Comparison of ENCODE assay signal across 8 cellular contexts in genomic region chr10:43355749-43356371, GRCh38. TPM values are rescaled to one million over a fixed set of nuclear protein-coding genes. Genes with fewer than 3 reads are reported as not detected.
A peak's percentile ranks its signal among the peaks of the same experiment; 100 is the strongest.
DNase-seq lines count a peak whose midpoint lies in the region; ATAC-seq and TF ChIP-seq lines count a peak whose summit lies in the region.
"Had no signal": no experiment of that assay in that cellular context is flagged by ENCODE, and none has a peak within 500 bp of the region (broad histone marks: within the 10 kb centered on the region; RNA-seq: fewer than 3 reads in every experiment).

No MANE protein-coding gene starts in this region.

- DNase-seq in HCEC 1CT, result peak; percentile 70
- DNase-seq in Panc1 (ENCODE audit: low read depth, low spot score), result peak; percentile 70
- peak in 38 of 61 donors; percentile 11 to 90 (median 42) for DNase-seq in caudate nucleus (lab: John Stamatoyannopoulos, UW)
- DNase-seq in pons (ENCODE audit: low spot score), result peak; percentile 16
- no peak for DNase-seq in NCI-H2196 treated with DMSO at 0.1 percent for 48 hours (lab: John Stamatoyannopoulos, UW; ENCODE audit: unreplicated experiment)

- no peaks in the 10 kb centered on the region for H3K27me3 ChIP-seq in Panc1 (ENCODE audit: control insufficient read depth, insufficient read depth, low read length)

- no peak for TF ChIP-seq POLR2A in GM18505 (IDR thresholded peaks at IDR 0.05; ENCODE audit: borderline replicate concordance, extremely low read depth, insufficient read depth, insufficient read length)

- POLR2A ChIA-PET in Panc1 (lab: Charles Lee), result interaction anchor here (0.6 to 0.7 kb wide), 2 partner anchors 38 to 85 kb away, joined by 3 to 5 read pairs; no protein-coding TSS in a partner anchor

- H3K4me3 ChIP-seq in Panc1 (ENCODE audit: low read depth in 2 of 2, low read length in 2 of 2), result no peak overlapping the region

- no TSS peak for BruUV-seq in Panc1 (replicated peaks; lab: Mats Ljungman, UMichigan)

- intact Hi-C loops in Panc1 (cut with micrococcal nuclease; ENCODE audit: unreplicated experiment), result no loop called here

- CTCF ChIA-PET in Panc1 (lab: Charles Lee), result interaction anchor here (0.7 to 0.9 kb wide), 2 partner anchors 105 to 124 kb away, joined by 3 to 6 read pairs; no protein-coding TSS in a partner anchor

- in situ Hi-C loops in Panc1 (cut with HindIII; ENCODE audit: low pct_unique_long_range_greater_than_20kb, low sequenced_read_pairs), result no loop called here

- no peak; the same call in 1 of the 2 replicates for TF ChIP-seq CTCF in Panc1 (IDR thresholded peaks at IDR 0.05)

- H3K4me1 ChIP-seq in Panc1 (ENCODE audit: control insufficient read depth, insufficient read depth, low read length), result peaks cover 13% of the 10 kb centered on the region

- H3K27ac ChIP-seq in Panc1 (ENCODE audit: low read length) (no peak overlapping the region), caudate nucleus (ENCODE audit: low read depth, low read length) (no peak overlapping the region)

- no peaks in the 10 kb centered on the region for H3K9me3 ChIP-seq in Panc1 (ENCODE audit: control insufficient read depth, insufficient read depth, low read depth, low read length)

- H3K36me3 ChIP-seq in Panc1 (ENCODE audit: control insufficient read depth, insufficient read depth, low read length), result no peaks in the 10 kb centered on the region

- ATAC-seq in Panc1 (peak; percentile 83), GM18505 (IDR thresholded peaks at IDR 0.05; ENCODE audit: unreplicated experiment) (no peak), HG03280 (IDR thresholded peaks at IDR 0.05; ENCODE audit: unreplicated experiment) (no peak)

RNA-seq across cellular contexts. Expression of gene FXYD4, which starts 15.6 kb away (rescaled TPM):
- not detected for total RNA-seq in Panc1 (2021; ENCODE audit: unreplicated experiment)
- polyA plus RNA-seq in Panc1 (2012; ENCODE audit: insufficient read length), result not detected
- polyA plus RNA-seq: esophagus had no signal

RNA-seq across cellular contexts. Expression of gene HNRNPF, which starts 53.1 kb away (rescaled TPM):
- total RNA-seq in Panc1 (2021; ENCODE audit: unreplicated experiment), result 466 TPM
- polyA plus RNA-seq in Panc1 (2012; ENCODE audit: insufficient read length), result 374 TPM
